In the genomic region with DNA sequence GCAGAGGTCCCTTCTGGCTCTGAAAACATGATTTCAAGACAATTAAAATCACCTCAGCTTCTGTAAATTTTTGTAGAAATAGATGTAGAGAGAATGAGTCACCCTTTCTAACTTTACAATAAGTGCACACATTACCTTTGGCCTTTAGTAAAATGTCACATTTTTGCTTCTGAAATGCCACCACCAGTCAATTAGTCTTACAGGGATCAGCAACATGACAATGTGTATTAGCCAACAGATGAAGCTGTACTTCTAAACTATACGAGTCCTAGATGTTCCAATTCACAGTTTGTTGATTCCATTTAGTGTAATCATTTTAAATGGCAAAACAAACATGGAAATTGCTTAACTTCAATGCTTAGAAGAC, we compare ENCODE assay signal across 16 cellular contexts. TPM values are rescaled to one million over a fixed set of nuclear protein-coding genes. Genes with fewer than 3 reads are reported as not detected.
DNase-seq lines count a peak whose midpoint lies in the region; ATAC-seq and TF ChIP-seq lines count a peak whose summit lies in the region.
"Had no signal": no experiment of that assay in that cellular context is flagged by ENCODE, and none has a peak within 500 bp of the region (broad histone marks: within the 10 kb centered on the region; RNA-seq: fewer than 3 reads in every experiment).

No MANE protein-coding gene starts in this region.

- no peaks in the 10 kb centered on the region for H3K4me1 ChIP-seq in smooth muscle cell (ENCODE audit: low read depth)
- H3K4me1 ChIP-seq: colonic mucosa had no signal

- H3K4me3 ChIP-seq in smooth muscle cell: no peak overlapping the region
- H3K4me3 ChIP-seq: colonic mucosa had no signal

- H3K27ac ChIP-seq in smooth muscle cell (ENCODE audit: low read depth): no peak overlapping the region
- H3K27ac ChIP-seq: colonic mucosa had no signal

- peaks cover 32% of the 10 kb centered on the region for H3K36me3 Mint-ChIP-seq in activated T-cell treated with anti-CD3 and anti-CD28 coated beads, Interleukin-2, amount 50 U/mL, for 4 hours (ENCODE audit: insufficient read depth)
- peaks cover 24% of the 10 kb centered on the region for H3K36me3 Mint-ChIP-seq in T-cell
- peaks cover 4% of the 10 kb centered on the region for H3K36me3 Mint-ChIP-seq in endothelial cell (ENCODE audit: low read depth, unreplicated experiment)

- H3F3A ChIP-seq in smooth muscle cell (ENCODE audit: low read depth): no peaks in the 10 kb centered on the region

- ATAC-seq in activated T-cell treated with anti-CD3 and anti-CD28 coated beads, Interleukin-2, amount 50 U/mL, for 4 hours: peak; percentile 47 to 60
- ATAC-seq in T-cell (replicated peaks in 1 of 4) (peak in 2 of 4 experiments; percentile 28 to 39), GM18511 (IDR thresholded peaks at IDR 0.05; ENCODE audit: unreplicated experiment) (no peak), HG03520 (IDR thresholded peaks at IDR 0.05; ENCODE audit: unreplicated experiment) (no peak)
- peak; percentile 82 for ATAC-seq in stimulated activated naive CD8-positive, alpha-beta T cell treated with anti-CD3 and anti-CD28 coated beads, Interleukin-15, Interleukin-2, amounts not matched to agents 100 U/mL and 50 U/mL, for 24 hours
- ATAC-seq: SK-N-SH treated with all-trans-retinoic acid at 6 μM for 48 hours had no signal

- TF ChIP-seq CTCF in endothelial cell (IDR thresholded peaks at IDR 0.05; ENCODE audit: unreplicated experiment): no peak
- TF ChIP-seq CTCF in smooth muscle cell (IDR thresholded peaks at IDR 0.05; ENCODE audit: borderline replicate concordance, insufficient read depth, poor library complexity, severe bottlenecking): no peak

- H3K4me2 ChIP-seq in smooth muscle cell: no peak overlapping the region

- no peaks in the 10 kb centered on the region for H3K9me3 ChIP-seq in smooth muscle cell (replicated peaks; ENCODE audit: low read depth)
- H3K9me3 ChIP-seq: colonic mucosa had no signal

- H3K36me3 ChIP-seq in smooth muscle cell (ENCODE audit: low read depth): no peaks in the 10 kb centered on the region
- H3K36me3 ChIP-seq: colonic mucosa had no signal

- peaks cover 64% of the 10 kb centered on the region for H3K4me1 Mint-ChIP-seq in activated T-cell treated with anti-CD3 and anti-CD28 coated beads, Interleukin-2, amount 50 U/mL, for 4 hours (ENCODE audit: low read depth)
- H3K4me1 Mint-ChIP-seq in T-cell (peaks cover 59 to 75% (median 73%) of the 10 kb centered on the region in 3 donors), endothelial cell (ENCODE audit: unreplicated experiment) (no peaks in the 10 kb centered on the region)

- H3K9ac ChIP-seq in smooth muscle cell (ENCODE audit: low read depth): no peak overlapping the region

- no peak overlapping the region for H3K4me3 Mint-ChIP-seq in activated T-cell treated with anti-CD3 and anti-CD28 coated beads, Interleukin-2, amount 50 U/mL, for 4 hours
- H3K4me3 Mint-ChIP-seq in T-cell: peak overlapping the region; percentile 43 to 66 (median 56)
- H3K4me3 Mint-ChIP-seq in endothelial cell (ENCODE audit: unreplicated experiment): no peak overlapping the region

- peaks cover 5% of the 10 kb centered on the region for H4K20me1 ChIP-seq in smooth muscle cell (ENCODE audit: low read depth)

- POLR2A ChIA-PET in T-cell (lab: Charles Lee): interaction anchor here (0.6 to 3.1 kb wide), 4 partner anchors 12 to 40 kb away, joined by 3 to 15 read pairs (median 4); no protein-coding TSS in a partner anchor

- DNase-seq in activated T-cell treated with anti-CD3 and anti-CD28 coated beads, Interleukin-2, amount 50 U/mL, for 4 hours: no peak
- DNase-seq in activated T-cell treated with anti-CD3 and anti-CD28 coated beads, Interleukin-2, amount 50 U/mL, for 1 hour: no peak
- DNase-seq in T-cell (no peak), endothelial cell (ENCODE audit: low spot score) (no peak), smooth muscle cell (lab: John Stamatoyannopoulos, UW; ENCODE audit: unreplicated experiment) (no peak)
- DNase-seq in stimulated activated naive CD8-positive, alpha-beta T cell treated with anti-CD3 and anti-CD28 coated beads, Interleukin-15, Interleukin-2, amounts not matched to agents 100 U/mL and 50 U/mL, for 24 hours: no peak
- DNase-seq: colonic mucosa, glutamatergic neuron, islet precursor cell, MV-4-11, NCI-H2107, NCI-H526, nucleus accumbens had no signal

- no peaks in the 10 kb centered on the region for H3K27me3 ChIP-seq in smooth muscle cell (ENCODE audit: low read depth)
- H3K27me3 ChIP-seq: colonic mucosa had no signal

- H3K9me3 Mint-ChIP-seq in activated T-cell treated with anti-CD3 and anti-CD28 coated beads, Interleukin-2, amount 50 U/mL, for 4 hours: no peaks in the 10 kb centered on the region
- no peaks in the 10 kb centered on the region for H3K9me3 Mint-ChIP-seq in T-cell
- H3K9me3 Mint-ChIP-seq in endothelial cell (ENCODE audit: unreplicated experiment): no peaks in the 10 kb centered on the region

- peak overlapping the region; percentile 88 to 97 for H3K27ac Mint-ChIP-seq in T-cell
- peak overlapping the region; percentile 2 for H3K27ac Mint-ChIP-seq in endothelial cell (ENCODE audit: unreplicated experiment)

- 79% methylated on average over 1 of the region's 1 CpG for WGBS in smooth muscle cell (ENCODE audit: low lambda C conversion rate)

- CTCF ChIA-PET in T-cell (lab: Charles Lee): interaction anchor here in 1 of 2 donors (1.1 to 3.4 kb wide), 3 partner anchors 12 to 51 kb away, joined by 4 to 14 read pairs (median 4); no protein-coding TSS in a partner anchor

- H2AFZ ChIP-seq in smooth muscle cell (ENCODE audit: low read depth): no peak overlapping the region

- no peaks in the 10 kb centered on the region for H3K79me2 ChIP-seq in smooth muscle cell (ENCODE audit: low read depth)

- no peaks in the 10 kb centered on the region for H3K27me3 Mint-ChIP-seq in activated T-cell treated with anti-CD3 and anti-CD28 coated beads, Interleukin-2, amount 50 U/mL, for 4 hours (ENCODE audit: low read depth)
- H3K27me3 Mint-ChIP-seq in T-cell (no peaks in the 10 kb centered on the region), endothelial cell (ENCODE audit: unreplicated experiment) (no peaks in the 10 kb centered on the region)

RNA-seq across cellular contexts. Expression of gene C21orf91, which starts 23.1 kb away (rescaled TPM):
- 10 to 100 TPM; 32.6 to 38.7 (median 34.7) TPM for total RNA-seq in activated T-cell treated with anti-CD3 and anti-CD28 coated beads, Interleukin-2, amount 50 U/mL, for 4 hours
- total RNA-seq in T-cell (10 to 100 TPM; 41.1 to 52.6 (median 48.5) TPM), endothelial cell (ENCODE audit: unreplicated experiment) (29.5 TPM), smooth muscle cell (11.5 and 15.3 TPM in 2 replicates)
- 4.8 and 6.9 TPM in 2 replicates for polyA plus RNA-seq in smooth muscle cell

Comparison
In these comparisons a context has a peak if more than half of its experiments do, and no peak if none do; other contexts are left out.
1. ATAC-seq: peak in activated T-cell treated with anti-CD3 and anti-CD28 coated beads, Interleukin-2, amount 50 U/mL, for 4 hours (2 of 2) and stimulated activated naive CD8-positive, alpha-beta T cell treated with anti-CD3 and anti-CD28 coated beads, Interleukin-15, Interleukin-2, amounts not matched to agents 100 U/mL and 50 U/mL, for 24 hours (single experiment); none in GM18511 (single experiment) and HG03520 (single experiment).
2. H3K4me3 Mint-ChIP-seq: peak in T-cell (3 of 3); none in activated T-cell treated with anti-CD3 and anti-CD28 coated beads, Interleukin-2, amount 50 U/mL, for 4 hours (single experiment) and endothelial cell (single experiment).